In genomic region chr15:51776952-51777574, GRCh38 we compare ENCODE assay signal across 8 cellular contexts. TPM values are rescaled to one million over a fixed set of nuclear protein-coding genes. Genes with fewer than 3 reads are reported as not detected.
A peak's percentile ranks its signal among the peaks of the same experiment; 100 is the strongest.
DNase-seq lines count a peak whose midpoint lies in the region; ATAC-seq and TF ChIP-seq lines count a peak whose summit lies in the region.

No MANE protein-coding gene starts in this region.

- H3K4me1 Mint-ChIP-seq in CD4-positive, alpha-beta T cell (ENCODE audit: low read depth), result peaks cover 9% of the 10 kb centered on the region

- no peak overlapping the region for H3K4me3 Mint-ChIP-seq in CD4-positive, alpha-beta T cell

- H3K27me3 Mint-ChIP-seq in CD4-positive, alpha-beta T cell, result no peaks in the 10 kb centered on the region

- H2AFZ ChIP-seq in smooth muscle cell (ENCODE audit: low read depth), result peak overlapping the region; percentile 43

- H3K4me2 ChIP-seq in smooth muscle cell, result no peak overlapping the region

- CTCF ChIA-PET in CD4-positive, alpha-beta T cell (lab: Charles Lee), result interaction anchor here (0.8 to 3.5 kb wide), 37 partner anchors 9 to 614 kb away, joined by 3 to 179 read pairs (median 5); partner anchors contain the start of genes DMXL2, LYSMD2, SCG3 and TMOD2

- TF ChIP-seq CTCF in CD4-positive, alpha-beta T cell (IDR thresholded peaks at IDR 0.05), result peak; percentile 70
- peak; percentile 84 for TF ChIP-seq CTCF in astrocyte of the cerebellum (IDR thresholded peaks at IDR 0.05; ENCODE audit: low read depth, low read length, missing control alignments)
- peak; percentile 72 for TF ChIP-seq CTCF in smooth muscle cell (IDR thresholded peaks at IDR 0.05; ENCODE audit: borderline replicate concordance, insufficient read depth, poor library complexity, severe bottlenecking)

- no peaks in the 10 kb centered on the region for H3K4me1 ChIP-seq in smooth muscle cell (ENCODE audit: low read depth)

- no peak overlapping the region for H3K27ac Mint-ChIP-seq in CD4-positive, alpha-beta T cell

- WGBS in smooth muscle cell (ENCODE audit: low lambda C conversion rate), result 54% methylated on average over 7 of the region's 7 CpGs

- no peak overlapping the region for H3K27ac ChIP-seq in CD4-positive, alpha-beta T cell (ENCODE audit: low read depth, low read length)
- no peak overlapping the region for H3K27ac ChIP-seq in smooth muscle cell (ENCODE audit: low read depth)

- intact Hi-C loops in CD4-positive, alpha-beta T cell (cut with DNase I, micrococcal nuclease), result loop anchor here (1.0 to 5.0 kb wide), 4 partner anchors 42 to 615 kb away; no protein-coding TSS in a partner anchor

- POLR2A ChIA-PET in CD4-positive, alpha-beta T cell (lab: Charles Lee), result interaction anchor here (2.0 kb wide), 2 partner anchors 40 to 127 kb away, joined by 15 to 32 read pairs; partner anchors contain the start of gene LYSMD2

- in situ Hi-C loops in astrocyte of the cerebellum (cut with HindIII; ENCODE audit: low sequenced_read_pairs), result no loop called here

- H3K36me3 ChIP-seq in smooth muscle cell (ENCODE audit: low read depth), result no peaks in the 10 kb centered on the region

- ATAC-seq in CD4-positive, alpha-beta T cell (ENCODE audit: poor library complexity), result peak; percentile 85
- ATAC-seq in GM19467 (IDR thresholded peaks at IDR 0.05; ENCODE audit: unreplicated experiment) (peak; percentile 55), HG03139 (IDR thresholded peaks at IDR 0.05; ENCODE audit: unreplicated experiment) (no peak)

- H3K4me3 ChIP-seq in astrocyte of the cerebellum (ENCODE audit: low read depth, low read length) (no peak overlapping the region), smooth muscle cell (no peak overlapping the region)

- H4K20me1 ChIP-seq in smooth muscle cell (ENCODE audit: low read depth), result no peaks in the 10 kb centered on the region

- DNase-seq in CD4-positive, alpha-beta T cell, result peak; percentile 32 to 60 (median 46)
- DNase-seq in NCI-H1092 (lab: John Stamatoyannopoulos, UW) (peak; percentile 34), T-helper 2 cell (peak in 4 of 5 experiments; percentile 32 to 76 (median 35)), astrocyte of the cerebellum (ENCODE audit: low read depth) (peak; percentile 74), hippocampal formation (lab: John Stamatoyannopoulos, UW) (peak; percentile 68 to 83), smooth muscle cell (lab: John Stamatoyannopoulos, UW; ENCODE audit: unreplicated experiment) (no peak)

- no peaks in the 10 kb centered on the region for H3K9me3 Mint-ChIP-seq in CD4-positive, alpha-beta T cell

- H3K27me3 ChIP-seq in CD4-positive, alpha-beta T cell (ENCODE audit: control insufficient read depth, insufficient read depth, low read length), result no peaks in the 10 kb centered on the region
- H3K27me3 ChIP-seq in smooth muscle cell (ENCODE audit: low read depth), result no peaks in the 10 kb centered on the region

- no peaks in the 10 kb centered on the region for H3K9me3 ChIP-seq in CD4-positive, alpha-beta T cell (ENCODE audit: control insufficient read depth, low read length)
- H3K9me3 ChIP-seq in smooth muscle cell (replicated peaks; ENCODE audit: low read depth), result no peaks in the 10 kb centered on the region

- no peaks in the 10 kb centered on the region for H3K79me2 ChIP-seq in smooth muscle cell (ENCODE audit: low read depth)

- H3K36me3 Mint-ChIP-seq in CD4-positive, alpha-beta T cell (ENCODE audit: low read depth), result peaks cover 73% of the 10 kb centered on the region

- H3F3A ChIP-seq in smooth muscle cell (ENCODE audit: low read depth), result no peaks in the 10 kb centered on the region

- no peak overlapping the region for H3K9ac ChIP-seq in smooth muscle cell (ENCODE audit: low read depth)

RNA-seq across cellular contexts. Expression of gene TMOD2, which starts 25.7 kb away (rescaled TPM):
- total RNA-seq in CD4-positive, alpha-beta T cell, result 1 to 10 TPM; 5.6 to 6.9 TPM
- total RNA-seq in smooth muscle cell, result 4.2 and 7.8 TPM in 2 replicates
- polyA plus RNA-seq in smooth muscle cell, result 1.5 and 1.7 TPM in 2 replicates

RNA-seq across cellular contexts. Expression of gene LYSMD2, which starts 39.6 kb away (rescaled TPM):
- total RNA-seq in CD4-positive, alpha-beta T cell, result 10 to 100 TPM; 17.4 TPM
- 2.7 and 3.6 TPM in 2 replicates for total RNA-seq in smooth muscle cell
- polyA plus RNA-seq in smooth muscle cell, result 1.1 and 2.6 TPM in 2 replicates

RNA-seq across cellular contexts. Expression of gene TMOD3, which starts 52.4 kb away (rescaled TPM):
- 10 to 100 TPM; 37.6 to 39.0 TPM for total RNA-seq in CD4-positive, alpha-beta T cell
- 35.7 and 57.1 TPM in 2 replicates for total RNA-seq in smooth muscle cell
- 18.6 and 32.0 TPM in 2 replicates for polyA plus RNA-seq in smooth muscle cell
